ENCODE assay signal across 24 cellular contexts in genomic region chr1:217149791-217150190, GRCh38.
"Had no signal": no experiment of that assay in that cellular context is flagged by ENCODE, and none has a peak within 500 bp of the region (broad histone marks: within the 10 kb centered on the region; RNA-seq: fewer than 3 reads in every experiment).

No MANE protein-coding gene starts in this region.

- H3K4me2 ChIP-seq: smooth muscle cell had no signal

- H3K4me1 ChIP-seq: left lung, lower lobe of right lung, right atrium auricular region, right lobe of liver, tibial nerve, uterus had no signal

- H3K4me1 Mint-ChIP-seq: naive B cell; stimulated activated memory B cell treated with anti-CD40 and anti-IgM and Interleukin-4, amounts not matched to agents 10 μg/mL and 1 μg/mL and 100 μg/mL, for 72 hours; stimulated activated naive CD8-positive, alpha-beta T cell treated with anti-CD3 and anti-CD28 coated beads, Interleukin-15, amount 100 ng/mL, for 72 hours had no signal

- H3K27me3 Mint-ChIP-seq: natural killer cell treated with Interleukin-12 subunit alpha and Interleukin-12 subunit beta and Interleukin-15 and Interleukin-18, amount 100 ng/mL, for 72 hours; stimulated activated memory B cell treated with anti-CD40 and anti-IgM and Interleukin-4, amounts not matched to agents 10 μg/mL and 1 μg/mL and 100 μg/mL, for 72 hours; stimulated activated naive CD8-positive, alpha-beta T cell treated with anti-CD3 and anti-CD28 coated beads, Interleukin-15, amount 100 ng/mL, for 72 hours had no signal

- H3K4me3 Mint-ChIP-seq: mesothelial cell of epicardium; naive B cell; natural killer cell treated with Interleukin-12 subunit alpha and Interleukin-12 subunit beta and Interleukin-15 and Interleukin-18, amount 100 ng/mL, for 72 hours; stimulated activated memory B cell treated with anti-CD40 and anti-IgM and Interleukin-4, amounts not matched to agents 10 μg/mL and 1 μg/mL and 100 μg/mL, for 72 hours; stimulated activated naive CD8-positive, alpha-beta T cell treated with anti-CD3 and anti-CD28 coated beads, Interleukin-15, amount 100 ng/mL, for 72 hours; type B pancreatic cell had no signal

- H3K4me3 ChIP-seq: left lung, lower lobe of right lung, ovary, right atrium auricular region, right lobe of liver, smooth muscle cell, tibial nerve, uterus had no signal

- DNase-seq: kidney; left colon; left lung; lower lobe of right lung; mesendoderm; naive B cell; ovary; right lobe of liver; stimulated activated CD4-positive, alpha-beta T cell treated with anti-CD3 and anti-CD28 coated beads, Interleukin-1b, Interleukin-23, amount 100 ng/mL, for 48 hours; stimulated activated CD4-positive, alpha-beta T cell treated with anti-CD3 and anti-CD28 coated beads, Interleukin-2, amount 100 ng/mL, for 48 hours; stimulated activated CD4-positive, alpha-beta T cell treated with anti-CD3 and anti-CD28 coated beads, Interleukin-4, amount 100 ng/mL, for 4 hours; stimulated activated CD8-positive, alpha-beta memory T cell treated with anti-CD3 and anti-CD28 coated beads, Interleukin-4, amount 100 ng/mL, for 48 hours; stimulated activated naive CD4-positive, alpha-beta T cell treated with Interleukin-2 at 50 U/mL for 16 hours; stimulated activated naive CD8-positive, alpha-beta T cell treated with anti-CD3 and anti-CD28 coated beads, Interleukin-15, amount 100 ng/mL, for 72 hours; substantia nigra; uterus had no signal

- ATAC-seq: left colon; left lung; lower lobe of right lung; natural killer cell treated with Interleukin-12 subunit alpha and Interleukin-12 subunit beta and Interleukin-15 and Interleukin-18, amount 100 ng/mL, for 72 hours; right lobe of liver; stimulated activated memory B cell treated with anti-CD40 and anti-IgM and Interleukin-4, amounts not matched to agents 10 μg/mL and 1 μg/mL and 100 μg/mL, for 72 hours; stimulated activated naive CD8-positive, alpha-beta T cell treated with anti-CD3 and anti-CD28 coated beads, Interleukin-15, amount 100 ng/mL, for 72 hours had no signal

- H3K27ac Mint-ChIP-seq: mesothelial cell of epicardium; naive B cell; natural killer cell treated with Interleukin-12 subunit alpha and Interleukin-12 subunit beta and Interleukin-15 and Interleukin-18, amount 100 ng/mL, for 72 hours; progenitor cell of endocrine pancreas; stimulated activated memory B cell treated with anti-CD40 and anti-IgM and Interleukin-4, amounts not matched to agents 10 μg/mL and 1 μg/mL and 100 μg/mL, for 72 hours; stimulated activated naive CD8-positive, alpha-beta T cell treated with anti-CD3 and anti-CD28 coated beads, Interleukin-15, amount 100 ng/mL, for 72 hours; type B pancreatic cell had no signal

- H3K36me3 Mint-ChIP-seq: mesothelial cell of epicardium; naive B cell; natural killer cell treated with Interleukin-12 subunit alpha and Interleukin-12 subunit beta and Interleukin-15 and Interleukin-18, amount 100 ng/mL, for 72 hours; stimulated activated memory B cell treated with anti-CD40 and anti-IgM and Interleukin-4, amounts not matched to agents 10 μg/mL and 1 μg/mL and 100 μg/mL, for 72 hours; type B pancreatic cell had no signal

- H3K9me3 ChIP-seq: lower lobe of right lung, ovary, right lobe of liver had no signal

- H3K27ac ChIP-seq: left lung, lower lobe of right lung, ovary, right atrium auricular region, right lobe of liver, tibial nerve, uterus had no signal

- H3K36me3 ChIP-seq: left lung, lower lobe of right lung, ovary, right atrium auricular region, right lobe of liver, tibial nerve had no signal

- H3K9me3 Mint-ChIP-seq: type B pancreatic cell had no signal

- H3K27me3 ChIP-seq: left lung, ovary, right atrium auricular region, right lobe of liver, tibial nerve, uterus had no signal
